In genomic region chr1:160205974-160206369, GRCh38 we compare ENCODE assay signal across 8 cellular contexts. TPM values are rescaled to one million over a fixed set of nuclear protein-coding genes. Genes with fewer than 3 reads are reported as not detected.
DNase-seq lines count a peak whose midpoint lies in the region; ATAC-seq, FAIRE-seq and TF ChIP-seq lines count a peak whose summit lies in the region.

No MANE protein-coding gene starts in this region.

- TF ChIP-seq CTCF in astrocyte (IDR thresholded peaks at IDR 0.05; ENCODE audit: insufficient read depth, low read depth, low read length) = no peak

- H3K4me2 ChIP-seq in astrocyte (ENCODE audit: low read length) = peak overlapping the region; percentile 93

- WGBS in small intestine, 3 donors = 2 to 5% (median 3%) methylated on average over 10 of the region's 10 CpGs

- DNase-seq in COLO829 (ENCODE audit: low spot score) = peak; percentile 71
- peak; percentile 8 to 21 for DNase-seq in SW 1271 (lab: John Stamatoyannopoulos, UW)
- DNase-seq in astrocyte (ENCODE audit: low read depth) = peak; percentile 56
- DNase-seq in small intestine = peak; percentile 41
- DNase-seq in RPMI8226 = no peak
- no peak for DNase-seq in NCI-H2107 (lab: John Stamatoyannopoulos, UW)

- peak overlapping the region; percentile 99 for H3K9ac ChIP-seq in astrocyte (ENCODE audit: low read length)

- H2AFZ ChIP-seq in astrocyte (ENCODE audit: low read depth, low read length) = no peak overlapping the region

- H3K27me3 ChIP-seq in astrocyte (ENCODE audit: insufficient read depth, low read length) = no peaks in the 10 kb centered on the region
- H3K27me3 ChIP-seq in small intestine (ENCODE audit: control insufficient read depth in 2 of 2, insufficient read depth in 2 of 2, low read length in 2 of 2) = no peaks in the 10 kb centered on the region

- peaks cover 45% of the 10 kb centered on the region for H4K20me1 ChIP-seq in astrocyte (ENCODE audit: insufficient read depth, low read length)

- peak overlapping the region; percentile 83 for H3K27ac Mint-ChIP-seq in astrocyte (ENCODE audit: unreplicated experiment)

- H3K4me3 ChIP-seq in astrocyte (ENCODE audit: insufficient read depth, low read depth, low read length) (peak overlapping the region; percentile 88), iPS-18c (ENCODE audit: insufficient read depth, low read depth, low read length) (peak overlapping the region; percentile 98), small intestine (ENCODE audit: low read depth in 1 of 2, low read length in 2 of 2) (peak overlapping the region; percentile 73 to 87)

- ATAC-seq in HG02852 (IDR thresholded peaks at IDR 0.05; ENCODE audit: unreplicated experiment) = peak; percentile 40

- peaks cover 28% of the 10 kb centered on the region for H3K36me3 Mint-ChIP-seq in astrocyte (ENCODE audit: low read depth, unreplicated experiment)

- no peaks in the 10 kb centered on the region for H3K9me3 Mint-ChIP-seq in astrocyte (ENCODE audit: unreplicated experiment)

- peaks cover 53% of the 10 kb centered on the region for H3K79me2 ChIP-seq in astrocyte (ENCODE audit: insufficient read depth, low read length)

- H3K36me3 ChIP-seq in astrocyte (ENCODE audit: insufficient read depth, low read length) = peaks cover 13% of the 10 kb centered on the region
- H3K36me3 ChIP-seq in small intestine (ENCODE audit: control insufficient read depth in 2 of 2, insufficient read depth in 2 of 2, low read length in 2 of 2) = no peaks in the 10 kb centered on the region

- H3K9me3 ChIP-seq in astrocyte (ENCODE audit: insufficient read depth, low read depth, low read length) (no peaks in the 10 kb centered on the region), iPS-18c (ENCODE audit: control insufficient read depth, insufficient read depth, low read length) (no peaks in the 10 kb centered on the region), small intestine (ENCODE audit: control insufficient read depth, low read depth) (no peaks in the 10 kb centered on the region)

- H3K4me1 ChIP-seq in astrocyte (ENCODE audit: insufficient read depth, low read length) = peaks cover 48% of the 10 kb centered on the region
- H3K4me1 ChIP-seq in small intestine (ENCODE audit: control insufficient read depth in 2 of 2, insufficient read depth in 1 of 2, low read depth in 1 of 2, low read length in 1 of 2) = no peaks in the 10 kb centered on the region

- no peaks in the 10 kb centered on the region for H3K27me3 Mint-ChIP-seq in astrocyte (ENCODE audit: low read depth, unreplicated experiment)

- peak overlapping the region; percentile 96 for H3K27ac ChIP-seq in astrocyte (ENCODE audit: low read depth, low read length)
- H3K27ac ChIP-seq in small intestine (ENCODE audit: low read depth in 1 of 2, low read length in 1 of 2) = peak overlapping the region; percentile 62 to 83

- peaks cover 55% of the 10 kb centered on the region for H3K4me1 Mint-ChIP-seq in astrocyte (ENCODE audit: low read depth, unreplicated experiment)

- FAIRE-seq in astrocyte (lab: Jason Lieb, UNC) = peak; percentile 34
- FAIRE-seq in small intestine (lab: Jason Lieb, UNC) = no peak

- peak overlapping the region; percentile 88 for H3K4me3 Mint-ChIP-seq in astrocyte (ENCODE audit: unreplicated experiment)

RNA-seq across cellular contexts. Expression of gene PEA15, which starts 0.8 kb away (rescaled TPM):
- 374 and 470 TPM in 2 replicates for total RNA-seq in astrocyte
- 100 to 1,000 TPM in 1 of 3 donors, 10 to 100 TPM in 2; 15.2 to 116 (median 54.3) TPM for polyA plus RNA-seq in small intestine

RNA-seq across cellular contexts. Expression of gene CASQ1, which starts 15.6 kb away (rescaled TPM):
- total RNA-seq in astrocyte = 1.7 and 2.1 TPM in 2 replicates
- polyA plus RNA-seq in small intestine = under 1 TPM; 0.45 to 0.66 (median 0.54) TPM

RNA-seq across cellular contexts. Expression of gene ATP1A4, which starts 54.6 kb away (rescaled TPM):
- not detected in 2 replicates for total RNA-seq in astrocyte
- under 1 TPM in 1 of 3 donors, not detected in 2; 0.12 TPM for polyA plus RNA-seq in small intestine

RNA-seq across cellular contexts. Expression of gene DCAF8, which starts 56.4 kb away (rescaled TPM):
- 107 and 127 TPM in 2 replicates for total RNA-seq in astrocyte
- polyA plus RNA-seq in small intestine = 10 to 100 TPM; 43.5 to 62.2 (median 56.1) TPM

Comparison
In these comparisons a context has a peak if more than half of its experiments do, and no peak if none do; other contexts are left out.
1. DNase-seq: peak in COLO829 (single experiment), SW 1271 (2 of 2), astrocyte (single experiment) and small intestine (single experiment); none in RPMI8226 (single experiment) and NCI-H2107 (single experiment).
2. Peak in every context shown above with its lines, with median percentiles within 50 percentile points of each other: H3K4me3 ChIP-seq.